Comparison of ENCODE assay signal across 27 cellular contexts in genomic region chr7:82778021-82778420, GRCh38.
A peak's percentile ranks its signal among the peaks of the same experiment; 100 is the strongest.
DNase-seq lines count a peak whose midpoint lies in the region; ATAC-seq and TF ChIP-seq lines count a peak whose summit lies in the region.
"Had no signal": no experiment of that assay in that cellular context is flagged by ENCODE, and none has a peak within 500 bp of the region (broad histone marks: within the 10 kb centered on the region; RNA-seq: fewer than 3 reads in every experiment).

No MANE protein-coding gene starts in this region.

- 4 to 7% methylated on average over 1 of the region's 1 CpG for WGBS in GM23248 (ENCODE audit: low coverage in 1 of 2, low lambda C conversion rate in 2 of 2, missing lambda C conversion rate in 2 of 2), 2 experiments

- H3K9me3 ChIP-seq in GM23248 (ENCODE audit: low read depth): no peaks in the 10 kb centered on the region
- H3K9me3 ChIP-seq: MG63, Peyer's patch, SJCRH30, tibial artery had no signal

- H3K27me3 ChIP-seq in GM23248 (replicated peaks; ENCODE audit: insufficient read depth): no peaks in the 10 kb centered on the region
- H3K27me3 ChIP-seq: dorsolateral prefrontal cortex, MG63, Peyer's patch, SJCRH30, tibial artery had no signal

- no peak overlapping the region for H3K27ac ChIP-seq in GM23248
- H3K27ac ChIP-seq: C4-2B, dorsolateral prefrontal cortex, epithelial cell of prostate, Peyer's patch, SJCRH30, tibial artery had no signal

- TF ChIP-seq CTCF in epithelial cell of esophagus (IDR thresholded peaks at IDR 0.05; ENCODE audit: insufficient read depth, low read depth, low read length, missing control alignments): no peak

- H4K20me1 ChIP-seq in GM23248 (ENCODE audit: insufficient read depth): no peaks in the 10 kb centered on the region

- no peaks in the 10 kb centered on the region for H3F3A ChIP-seq in GM23248 (ENCODE audit: insufficient read depth)

- DNase-seq in GM23248 (peak; percentile 38), SK-MEL-5 (ENCODE audit: low read depth, low spot score) (peak; percentile 5), epithelial cell of esophagus (ENCODE audit: low read depth) (peak; percentile 10), myocyte (ENCODE audit: low read depth) (peak; percentile 56), AML-193 (lab: John Stamatoyannopoulos, UW) (no peak), NCI-H345 (lab: John Stamatoyannopoulos, UW) (no peak)
- DNase-seq in stimulated activated CD4-positive, alpha-beta T cell treated with anti-CD3 and anti-CD28 coated beads, Interleukin-4, amount 100 ng/mL, for 4 hours: no peak
- DNase-seq: activated CD4-positive, alpha-beta T cell treated with anti-CD3 and anti-CD28 coated beads for 36 hours; activated naive CD4-positive, alpha-beta T cell treated with anti-CD3 and anti-CD28 coated beads for 36 hours; activated T-cell treated with anti-CD3 and anti-CD28 coated beads, Interleukin-2, amount 50 U/mL, for 72 hours; Calu3; dorsolateral prefrontal cortex; glutamatergic neuron; MG63; NCI-H1417; NCI-H510A treated with DMSO at 0.1 percent for 48 hours; Peyer's patch; posterior cingulate gyrus; stimulated activated CD4-positive, alpha-beta T cell treated with anti-CD3 and anti-CD28 coated beads, Interleukin-15, amount 100 ng/mL, for 24 hours; stimulated activated naive CD8-positive, alpha-beta T cell treated with anti-CD3 and anti-CD28 coated beads, Interleukin-15, amount 100 ng/mL, for 72 hours; T-helper 17 cell; tibial artery had no signal

- H3K79me2 ChIP-seq in GM23248 (ENCODE audit: insufficient read depth): no peaks in the 10 kb centered on the region

- no peaks in the 10 kb centered on the region for H3K9me2 ChIP-seq in GM23248 (ENCODE audit: insufficient read depth)

- no peaks in the 10 kb centered on the region for H3K36me3 ChIP-seq in GM23248 (ENCODE audit: low read depth)
- H3K36me3 ChIP-seq: MG63, Peyer's patch, SJCRH30, tibial artery had no signal

- no peak overlapping the region for H2AFZ ChIP-seq in GM23248

- in situ Hi-C loops in GM23248 (cut with MboI): no loop called here
- in situ Hi-C loops in SK-MEL-5 (cut with HindIII; ENCODE audit: low pct_unique_long_range_greater_than_20kb, low sequenced_read_pairs): no loop called here

- H3K4me2 ChIP-seq in GM23248 (ENCODE audit: unreplicated experiment): no peak overlapping the region

- H3K4me3 ChIP-seq in GM23248: no peak overlapping the region
- no peak overlapping the region for H3K4me3 ChIP-seq in epithelial cell of esophagus (ENCODE audit: low read length)
- H3K4me3 ChIP-seq: dorsolateral prefrontal cortex, MG63, Peyer's patch, SJCRH30, tibial artery had no signal

- no peak overlapping the region for H3K9ac ChIP-seq in GM23248

- ATAC-seq in GM18867 (IDR thresholded peaks at IDR 0.05; ENCODE audit: unreplicated experiment): no peak
- ATAC-seq: activated CD4-positive, alpha-beta T cell treated with anti-CD3 and anti-CD28 coated beads for 36 hours; activated T-cell treated with anti-CD3 and anti-CD28 coated beads, Interleukin-2, amount 50 U/mL, for 72 hours; sciatic nerve; stimulated activated naive CD8-positive, alpha-beta T cell treated with anti-CD3 and anti-CD28 coated beads, Interleukin-15, amount 100 ng/mL, for 72 hours; T-helper 17 cell had no signal

- H3K4me1 ChIP-seq in GM23248 (ENCODE audit: insufficient read depth): no peaks in the 10 kb centered on the region
- H3K4me1 ChIP-seq: Peyer's patch, tibial artery had no signal

Comparison
In these comparisons a context has a peak if more than half of its experiments do, and no peak if none do; other contexts are left out.
1. DNase-seq: peak in GM23248 (single experiment), SK-MEL-5 (single experiment), epithelial cell of esophagus (single experiment) and myocyte (single experiment); none in AML-193 (0 of 2), NCI-H345 (single experiment) and stimulated activated CD4-positive, alpha-beta T cell treated with anti-CD3 and anti-CD28 coated beads, Interleukin-4, amount 100 ng/mL, for 4 hours (0 of 2).